Comparison of ENCODE assay signal across 25 cellular contexts in the genomic region with DNA sequence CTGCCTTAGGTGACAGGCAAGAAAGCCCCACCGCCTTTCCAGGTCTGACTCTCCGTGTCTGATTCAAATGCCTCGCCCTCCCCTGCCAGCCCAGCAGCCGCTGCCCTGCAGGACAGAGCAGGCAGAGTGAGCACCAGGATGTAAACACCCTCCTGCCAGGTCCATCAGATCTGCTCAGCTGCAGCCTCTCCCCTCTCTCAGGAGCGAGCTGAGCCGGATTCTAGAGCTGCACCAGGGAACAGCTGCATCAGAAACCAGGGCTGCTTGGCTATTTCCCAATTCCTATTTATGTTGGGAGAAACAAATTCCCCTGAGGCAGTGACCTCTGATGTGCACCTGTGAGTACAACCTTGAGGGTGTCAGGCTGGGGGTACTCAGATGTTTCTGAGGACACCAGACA.
A peak's percentile ranks its signal among the peaks of the same experiment; 100 is the strongest.
DNase-seq lines count a peak whose midpoint lies in the region; ATAC-seq lines count a peak whose summit lies in the region.
"Had no signal": no experiment of that assay in that cellular context is flagged by ENCODE, and none has a peak within 500 bp of the region (broad histone marks: within the 10 kb centered on the region; RNA-seq: fewer than 3 reads in every experiment).

No MANE protein-coding gene starts in this region.

- ATAC-seq in esophagus mucosa (peak; percentile 75), GM19467 (IDR thresholded peaks at IDR 0.05; ENCODE audit: unreplicated experiment) (no peak), GM18868 (IDR thresholded peaks at IDR 0.05; ENCODE audit: unreplicated experiment) (no peak)
- no peak for ATAC-seq in stimulated activated naive CD8-positive, alpha-beta T cell treated with anti-CD3 and anti-CD28 coated beads, Interleukin-15, Interleukin-2, amounts not matched to agents 100 U/mL and 50 U/mL, for 24 hours
- ATAC-seq: activated CD4-positive, CD25-positive, alpha-beta regulatory T cell treated with anti-CD3 and anti-CD28 coated beads, Interleukin-2, amount 50 U/mL, for 24 hours; natural killer cell had no signal

- DNase-seq in NCI-H1105 treated with DMSO at 0.1 percent for 48 hours (lab: John Stamatoyannopoulos, UW) (peak; percentile 29), NCI-H1105 (lab: John Stamatoyannopoulos, UW) (no peak), DMS153 treated with DMSO at 0.1 percent for 48 hours (lab: John Stamatoyannopoulos, UW; ENCODE audit: unreplicated experiment) (peak; percentile 57), NCI-H345 treated with DMSO at 0.1 percent for 48 hours (lab: John Stamatoyannopoulos, UW; ENCODE audit: unreplicated experiment) (peak; percentile 30)
- DNase-seq in stimulated activated naive CD8-positive, alpha-beta T cell treated with anti-CD3 and anti-CD28 coated beads, Interleukin-15, Interleukin-2, amounts not matched to agents 100 U/mL and 50 U/mL, for 24 hours: no peak
- DNase-seq: activated CD4-positive, alpha-beta T cell treated with anti-CD3 and anti-CD28 coated beads, Interleukin-2, amount 50 U/mL, for 48 hours; activated CD8-positive, alpha-beta memory T cell treated with anti-CD3 and anti-CD28 coated beads, Interleukin-2, amount 50 U/mL, for 4 hours; activated naive CD4-positive, alpha-beta T cell treated with anti-CD3 and anti-CD28 coated beads, Interleukin-2, amount 10 ng/mL, durations not matched to agents 7 days and 5 days; amniotic stem cell; brain microvascular endothelial cell; CD4-positive, CD25-positive, alpha-beta regulatory T cell; H7; islet precursor cell; natural killer cell; NCI-H1436 treated with DMSO at 0.1 percent for 48 hours; NCI-H524 treated with DMSO at 0.1 percent for 48 hours; Peyer's patch; stimulated activated CD4-positive, alpha-beta T cell treated with anti-CD3 and anti-CD28 coated beads, Interleukin-1b, Interleukin-23, amount 100 ng/mL, for 48 hours; stimulated activated CD8-positive, alpha-beta memory T cell treated with anti-CD3 and anti-CD28 coated beads, Interleukin-4, amount 100 ng/mL, for 48 hours; stomach; T-helper 1 cell had no signal

Comparison
In these comparisons a context has a peak if more than half of its experiments do, and no peak if none do; other contexts are left out.
1. DNase-seq: peak in NCI-H1105 treated with DMSO at 0.1 percent for 48 hours (single experiment), DMS153 treated with DMSO at 0.1 percent for 48 hours (single experiment) and NCI-H345 treated with DMSO at 0.1 percent for 48 hours (single experiment); none in NCI-H1105 (single experiment) and stimulated activated naive CD8-positive, alpha-beta T cell treated with anti-CD3 and anti-CD28 coated beads, Interleukin-15, Interleukin-2, amounts not matched to agents 100 U/mL and 50 U/mL, for 24 hours (single experiment).